In genomic region chr2:239688098-239688497, GRCh38 we compare ENCODE assay signal across 12 cellular contexts.
A peak's percentile ranks its signal among the peaks of the same experiment; 100 is the strongest.
DNase-seq lines count a peak whose midpoint lies in the region; ATAC-seq and TF ChIP-seq lines count a peak whose summit lies in the region.
"Had no signal": no experiment of that assay in that cellular context is flagged by ENCODE, and none has a peak within 500 bp of the region (broad histone marks: within the 10 kb centered on the region; RNA-seq: fewer than 3 reads in every experiment).

No MANE protein-coding gene starts in this region.

- H3K4me3 Mint-ChIP-seq in endothelial cell (ENCODE audit: unreplicated experiment) = no peak overlapping the region
- no peak overlapping the region for H3K4me3 Mint-ChIP-seq in osteocyte (ENCODE audit: unreplicated experiment)
- H3K4me3 Mint-ChIP-seq: activated T-cell treated with anti-CD3 and anti-CD28 coated beads, Interleukin-2, amount 50 U/mL, for 72 hours had no signal

- H3K27ac Mint-ChIP-seq in endothelial cell (ENCODE audit: unreplicated experiment) = no peak overlapping the region
- no peak overlapping the region for H3K27ac Mint-ChIP-seq in osteocyte (ENCODE audit: unreplicated experiment)
- H3K27ac Mint-ChIP-seq: activated T-cell treated with anti-CD3 and anti-CD28 coated beads, Interleukin-2, amount 50 U/mL, for 72 hours had no signal

- H3K36me3 Mint-ChIP-seq in endothelial cell (ENCODE audit: low read depth, unreplicated experiment) (no peaks in the 10 kb centered on the region), osteocyte (ENCODE audit: unreplicated experiment) (no peaks in the 10 kb centered on the region)

- TF ChIP-seq CTCF in GM10266 (IDR thresholded peaks at IDR 0.05; ENCODE audit: control insufficient read depth, insufficient read depth, low read depth, missing control alignments) = peak; percentile 10
- peak; percentile 43 for TF ChIP-seq CTCF in LNCaP clone FGC (IDR thresholded peaks at IDR 0.05; ENCODE audit: control insufficient read depth, extremely low read depth, insufficient read depth)
- TF ChIP-seq CTCF in endothelial cell (IDR thresholded peaks at IDR 0.05; ENCODE audit: unreplicated experiment) = no peak
- no peak for TF ChIP-seq CTCF in osteocyte (IDR thresholded peaks at IDR 0.05)

- ATAC-seq in HG03460 (IDR thresholded peaks at IDR 0.05; ENCODE audit: unreplicated experiment) = no peak
- ATAC-seq: activated T-cell treated with anti-CD3 and anti-CD28 coated beads, Interleukin-2, amount 50 U/mL, for 72 hours had no signal

- H3K9me3 Mint-ChIP-seq in endothelial cell (ENCODE audit: unreplicated experiment) (no peaks in the 10 kb centered on the region), osteocyte (ENCODE audit: unreplicated experiment) (no peaks in the 10 kb centered on the region)

- no peak overlapping the region for H3K4me3 ChIP-seq in LNCaP clone FGC (ENCODE audit: low read depth, low read length)
- H3K4me3 ChIP-seq: heart right ventricle had no signal

- H3K27me3 Mint-ChIP-seq in endothelial cell (ENCODE audit: unreplicated experiment) (no peaks in the 10 kb centered on the region), osteocyte (ENCODE audit: unreplicated experiment) (no peaks in the 10 kb centered on the region)

- no peak for DNase-seq in GM10266 (ENCODE audit: extremely low spot score)
- no peak for DNase-seq in LNCaP clone FGC (ENCODE audit: low read depth)
- peak; percentile 47 for DNase-seq in endothelial cell (ENCODE audit: low spot score)
- DNase-seq in osteocyte (ENCODE audit: extremely low spot score, unreplicated experiment) = peak; percentile 81
- no peak for DNase-seq in activated T-cell treated with anti-CD3 and anti-CD28 coated beads for 4 hours
- DNase-seq in AML-193 (lab: John Stamatoyannopoulos, UW) = no peak
- no peak for DNase-seq in SW480 (ENCODE audit: low spot score)
- DNase-seq: activated T-cell treated with anti-CD3 and anti-CD28 coated beads, Interleukin-2, amount 50 U/mL, for 72 hours; heart right ventricle; mesenchymal stem cell; MM.1S had no signal

- H3K4me1 Mint-ChIP-seq in endothelial cell (ENCODE audit: unreplicated experiment) = peaks cover 13% of the 10 kb centered on the region
- H3K4me1 Mint-ChIP-seq in osteocyte (ENCODE audit: unreplicated experiment) = no peaks in the 10 kb centered on the region

Comparison
In these comparisons a context has a peak if more than half of its experiments do, and no peak if none do; other contexts are left out.
1. DNase-seq: peak in endothelial cell (single experiment) and osteocyte (single experiment); none in GM10266 (single experiment), LNCaP clone FGC (single experiment), activated T-cell treated with anti-CD3 and anti-CD28 coated beads for 4 hours (single experiment), AML-193 (0 of 2) and SW480 (single experiment).
2. CTCF ChIP-seq: peak in GM10266 (single experiment) and LNCaP clone FGC (single experiment); none in endothelial cell (single experiment) and osteocyte (single experiment).